9 cellular contexts compared by ENCODE assay signal in the genomic region with DNA sequence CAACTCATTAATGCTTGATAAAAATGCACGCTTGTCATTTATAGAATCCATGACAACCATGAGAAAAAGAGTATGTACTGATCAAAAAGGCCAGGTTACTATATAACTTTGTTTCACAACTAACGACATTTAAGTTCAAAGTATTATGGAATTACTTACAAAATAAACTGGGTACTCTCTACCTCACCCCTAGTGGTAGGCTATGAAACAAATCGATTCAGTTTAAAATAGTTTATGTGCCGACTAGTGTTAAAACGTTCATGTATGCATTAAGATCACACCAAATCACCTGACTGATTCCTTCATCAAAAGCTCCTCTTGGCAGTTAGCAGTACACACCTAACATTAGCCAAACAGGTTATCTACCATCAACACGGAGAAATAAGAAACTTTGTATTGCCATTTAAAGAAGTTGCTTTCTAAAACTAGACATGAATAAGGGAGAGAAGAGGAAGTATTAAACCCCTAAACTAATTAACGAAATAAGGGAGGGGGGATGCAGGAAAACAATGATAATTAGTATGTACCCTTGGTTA.
A peak's percentile ranks its signal among the peaks of the same experiment; 100 is the strongest.
DNase-seq lines count a peak whose midpoint lies in the region; ATAC-seq, FAIRE-seq and TF ChIP-seq lines count a peak whose summit lies in the region.
"Had no signal": no experiment of that assay in that cellular context is flagged by ENCODE, and none has a peak within 500 bp of the region (broad histone marks: within the 10 kb centered on the region; RNA-seq: fewer than 3 reads in every experiment).

No MANE protein-coding gene starts in this region.

- TF ChIP-seq CTCF in Loucy (conservative IDR thresholded peaks at IDR 0.05; ENCODE audit: low read length) (peak; percentile 41), keratinocyte (optimal IDR thresholded peaks at IDR 0.05 in 1 of 3, IDR thresholded peaks at IDR 0.05 in 1 of 3, conservative IDR thresholded peaks at IDR 0.05 in 1 of 3; ENCODE audit: extremely low read depth in 1 of 3, insufficient read depth in 2 of 3, low read length in 3 of 3) (peak in 2 of 3 experiments; percentile 23 to 32), GM13976 (IDR thresholded peaks at IDR 0.05; ENCODE audit: borderline replicate concordance, control extremely low read depth, extremely low read depth, insufficient read depth, missing control alignments) (no peak)

- FAIRE-seq in keratinocyte (lab: Jason Lieb, UNC): no peak

- H2AFZ ChIP-seq in Loucy (ENCODE audit: low read length) (peak overlapping the region; percentile 62; the same call in 1 of the 2 replicates), keratinocyte (ENCODE audit: control insufficient read depth, low read length) (no peak overlapping the region)

- no peaks in the 10 kb centered on the region for H3K9me2 ChIP-seq in Loucy (replicated peaks; ENCODE audit: low read depth, low read length)

- no peaks in the 10 kb centered on the region for H3K9me1 ChIP-seq in keratinocyte (ENCODE audit: control insufficient read depth, extremely low read depth, insufficient read depth, low read length)

- dilution Hi-C loops in keratinocyte (cut with MboI; ENCODE audit: extremely low pct_ligation_motif_present, low sequenced_read_pairs): no loop called here

- H3K79me2 ChIP-seq in Loucy (ENCODE audit: insufficient read depth, low read length): no peaks in the 10 kb centered on the region
- no peaks in the 10 kb centered on the region for H3K79me2 ChIP-seq in keratinocyte (ENCODE audit: control insufficient read depth, insufficient read depth, low read length)

- no peak overlapping the region for H3K4me3 ChIP-seq in Loucy (ENCODE audit: low read length, poor library complexity, severe bottlenecking)
- H3K4me3 ChIP-seq in keratinocyte (ENCODE audit: control insufficient read depth in 2 of 3, extremely low read depth in 1 of 3, insufficient read depth in 2 of 3, low read depth in 1 of 3, low read length in 3 of 3): no peak overlapping the region

- H3K9me3 ChIP-seq in Loucy (ENCODE audit: insufficient read depth, low read depth, low read length) (no peaks in the 10 kb centered on the region), keratinocyte (ENCODE audit: control insufficient read depth, low read depth, low read length) (no peaks in the 10 kb centered on the region)

- no peaks in the 10 kb centered on the region for H4K20me1 ChIP-seq in Loucy (ENCODE audit: insufficient read depth, low read length, poor library complexity, severe bottlenecking)
- no peaks in the 10 kb centered on the region for H4K20me1 ChIP-seq in keratinocyte (ENCODE audit: control insufficient read depth, extremely low read depth, insufficient read depth, low read length)

- H3K27ac ChIP-seq in keratinocyte (ENCODE audit: control insufficient read depth, insufficient read depth, low read length): no peak overlapping the region

- H3K27me3 ChIP-seq in Loucy (ENCODE audit: insufficient read depth, low read length, poor library complexity, severe bottlenecking) (no peaks in the 10 kb centered on the region), keratinocyte (ENCODE audit: control insufficient read depth, extremely low read depth, insufficient read depth, low read length) (no peaks in the 10 kb centered on the region)

- in situ Hi-C loops in SK-MEL-5 (cut with HindIII; ENCODE audit: low pct_unique_long_range_greater_than_20kb, low sequenced_read_pairs) (no loop called here), GM13976 (cut with MboI; ENCODE audit: low sequenced_read_pairs, unreplicated experiment) (no loop called here)

- DNase-seq in AML-193 (lab: John Stamatoyannopoulos, UW) (peak; percentile 74 to 76), SK-MEL-5 (ENCODE audit: low read depth, low spot score) (peak; percentile 14), keratinocyte (ENCODE audit: low read depth, low spot score) (no peak), GOT3 (lab: John Stamatoyannopoulos, UW) (no peak), GM13976 (ENCODE audit: low spot score) (no peak)
- DNase-seq in activated CD8-positive, alpha-beta memory T cell treated with anti-CD3 and anti-CD28 coated beads, Interleukin-2, amount 50 U/mL, for 4 hours: no peak
- DNase-seq: kidney glomerular epithelial cell had no signal

- H3K36me3 ChIP-seq in Loucy (ENCODE audit: insufficient read depth, low read length) (no peaks in the 10 kb centered on the region), keratinocyte (ENCODE audit: control insufficient read depth in 2 of 2, extremely low read depth in 1 of 2, insufficient read depth in 2 of 2, low read length in 2 of 2) (no peaks in the 10 kb centered on the region)

- no peak overlapping the region for H3K9ac ChIP-seq in Loucy (ENCODE audit: low read depth, low read length, poor library complexity, severe bottlenecking)
- no peak overlapping the region for H3K9ac ChIP-seq in keratinocyte (ENCODE audit: control insufficient read depth, extremely low read depth, insufficient read depth, low read length)

- no peaks in the 10 kb centered on the region for H3F3A ChIP-seq in Loucy (ENCODE audit: low read depth)

- H3K4me2 ChIP-seq in Loucy (ENCODE audit: low read depth, low read length, poor library complexity, severe bottlenecking) (no peak overlapping the region), keratinocyte (ENCODE audit: control insufficient read depth, extremely low read depth, insufficient read depth, low read depth, low read length) (no peak overlapping the region)

- no peak for ATAC-seq in HG02870 (IDR thresholded peaks at IDR 0.05; ENCODE audit: unreplicated experiment)

- H3K4me1 ChIP-seq in Loucy (ENCODE audit: insufficient read depth, low read length, poor library complexity, severe bottlenecking) (no peaks in the 10 kb centered on the region), keratinocyte (ENCODE audit: control insufficient read depth, extremely low read depth, insufficient read depth, low read length) (no peaks in the 10 kb centered on the region)

Comparison
In these comparisons a context has a peak if more than half of its experiments do, and no peak if none do; other contexts are left out.
1. DNase-seq: peak in AML-193 (2 of 2) and SK-MEL-5 (single experiment); none in keratinocyte (single experiment), activated CD8-positive, alpha-beta memory T cell treated with anti-CD3 and anti-CD28 coated beads, Interleukin-2, amount 50 U/mL, for 4 hours (single experiment), GOT3 (single experiment) and GM13976 (single experiment).